26 cellular contexts compared by ENCODE assay signal in the genomic region with DNA sequence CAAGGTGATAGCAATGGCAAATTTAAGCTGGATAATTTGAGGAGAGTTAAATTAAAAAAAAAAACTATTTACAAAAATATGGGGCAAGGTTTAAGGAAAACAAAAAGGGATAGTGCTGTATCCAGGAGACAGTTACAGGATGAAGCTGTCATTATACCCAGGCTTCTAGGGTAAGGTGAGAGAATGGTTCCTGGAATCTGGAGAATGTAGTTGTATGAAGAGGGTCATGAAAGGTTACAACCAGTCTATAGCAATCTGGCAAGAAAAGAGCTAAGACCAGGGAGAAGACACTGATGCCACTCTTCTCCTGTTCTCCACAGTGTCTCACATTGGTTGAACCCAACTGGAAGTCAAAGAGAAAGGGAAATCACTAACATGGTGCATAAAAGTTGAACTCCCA.
"Had no signal": no experiment of that assay in that cellular context is flagged by ENCODE, and none has a peak within 500 bp of the region (broad histone marks: within the 10 kb centered on the region; RNA-seq: fewer than 3 reads in every experiment).

No MANE protein-coding gene starts in this region.

- H3K9me3 Mint-ChIP-seq: mesothelial cell of epicardium; naive B cell; stimulated activated naive B cell treated with anti-CD40 and anti-IgM and Interleukin-4, amounts not matched to agents 10 μg/mL and 1 μg/mL and 100 μg/mL, for 72 hours had no signal

- H3K4me2 ChIP-seq: smooth muscle cell had no signal

- H3K4me1 ChIP-seq: left lung, lower lobe of right lung, parathyroid adenoma, right atrium auricular region, right lobe of liver, stomach, testis, thyroid gland, transverse colon, upper lobe of left lung had no signal

- H3K4me3 ChIP-seq: left lung, lower lobe of right lung, right atrium auricular region, right lobe of liver, smooth muscle cell, stomach, testis, thyroid gland, transverse colon, upper lobe of left lung had no signal

- H2AFZ ChIP-seq: parathyroid adenoma had no signal

- H3K4me3 Mint-ChIP-seq: immature natural killer cell; mesothelial cell of epicardium; naive B cell; natural killer cell; stimulated activated naive B cell treated with anti-CD40 and anti-IgM and Interleukin-4, amounts not matched to agents 10 μg/mL and 1 μg/mL and 100 μg/mL, for 72 hours had no signal

- H3K27me3 ChIP-seq: left lung, neutrophil, right atrium auricular region, right lobe of liver, stomach, testis, thyroid gland, transverse colon, upper lobe of left lung had no signal

- H3K27ac Mint-ChIP-seq: immature natural killer cell; mesothelial cell of epicardium; naive B cell; natural killer cell; stimulated activated naive B cell treated with anti-CD40 and anti-IgM and Interleukin-4, amounts not matched to agents 10 μg/mL and 1 μg/mL and 100 μg/mL, for 72 hours had no signal

- H3K36me3 Mint-ChIP-seq: immature natural killer cell; mesothelial cell of epicardium; naive B cell; natural killer cell; stimulated activated naive B cell treated with anti-CD40 and anti-IgM and Interleukin-4, amounts not matched to agents 10 μg/mL and 1 μg/mL and 100 μg/mL, for 72 hours had no signal

- H3K27ac ChIP-seq: left lung, lower lobe of right lung, neutrophil, parathyroid adenoma, right atrium auricular region, right lobe of liver, stomach, testis, thyroid gland, transverse colon, upper lobe of left lung had no signal

- H3K36me3 ChIP-seq: left lung, lower lobe of right lung, neutrophil, right atrium auricular region, right lobe of liver, stomach, thyroid gland, transverse colon, upper lobe of left lung had no signal

- H3K9me3 ChIP-seq: left lung, lower lobe of right lung, neutrophil, right atrium auricular region, right lobe of liver, stomach, testis, thyroid gland, transverse colon, upper lobe of left lung had no signal

- H3K79me2 ChIP-seq: parathyroid adenoma had no signal

- H3K9ac ChIP-seq: parathyroid adenoma had no signal

- DNase-seq: hippocampal formation; immature natural killer cell; kidney; left colon; left lung; lower lobe of right lung; mammary epithelial cell; mesenchymal stem cell; naive B cell; natural killer cell; occipital lobe; right lobe of liver; stimulated activated CD4-positive, alpha-beta T cell treated with anti-CD3 and anti-CD28 coated beads, Interleukin-1b, Interleukin-23, amount 100 ng/mL, for 48 hours; stimulated activated CD4-positive, alpha-beta T cell treated with anti-CD3 and anti-CD28 coated beads, Interleukin-2, amount 100 ng/mL, for 48 hours; stimulated activated naive B cell treated with anti-CD40 and anti-IgM and Interleukin-4, amounts not matched to agents 10 μg/mL and 1 μg/mL and 100 μg/mL, for 72 hours; stimulated activated naive CD8-positive, alpha-beta T cell treated with anti-CD3 and anti-CD28 coated beads, Interleukin-15, Interleukin-2, amounts not matched to agents 100 U/mL and 50 U/mL, for 24 hours; stomach; testis; thyroid gland; transverse colon; upper lobe of left lung had no signal

- H3K4me1 Mint-ChIP-seq: immature natural killer cell; naive B cell; natural killer cell; stimulated activated naive B cell treated with anti-CD40 and anti-IgM and Interleukin-4, amounts not matched to agents 10 μg/mL and 1 μg/mL and 100 μg/mL, for 72 hours had no signal

- H3K27me3 Mint-ChIP-seq: naive B cell; stimulated activated naive B cell treated with anti-CD40 and anti-IgM and Interleukin-4, amounts not matched to agents 10 μg/mL and 1 μg/mL and 100 μg/mL, for 72 hours had no signal
